1 cellular context compared by ENCODE assay signal in the genomic region with DNA sequence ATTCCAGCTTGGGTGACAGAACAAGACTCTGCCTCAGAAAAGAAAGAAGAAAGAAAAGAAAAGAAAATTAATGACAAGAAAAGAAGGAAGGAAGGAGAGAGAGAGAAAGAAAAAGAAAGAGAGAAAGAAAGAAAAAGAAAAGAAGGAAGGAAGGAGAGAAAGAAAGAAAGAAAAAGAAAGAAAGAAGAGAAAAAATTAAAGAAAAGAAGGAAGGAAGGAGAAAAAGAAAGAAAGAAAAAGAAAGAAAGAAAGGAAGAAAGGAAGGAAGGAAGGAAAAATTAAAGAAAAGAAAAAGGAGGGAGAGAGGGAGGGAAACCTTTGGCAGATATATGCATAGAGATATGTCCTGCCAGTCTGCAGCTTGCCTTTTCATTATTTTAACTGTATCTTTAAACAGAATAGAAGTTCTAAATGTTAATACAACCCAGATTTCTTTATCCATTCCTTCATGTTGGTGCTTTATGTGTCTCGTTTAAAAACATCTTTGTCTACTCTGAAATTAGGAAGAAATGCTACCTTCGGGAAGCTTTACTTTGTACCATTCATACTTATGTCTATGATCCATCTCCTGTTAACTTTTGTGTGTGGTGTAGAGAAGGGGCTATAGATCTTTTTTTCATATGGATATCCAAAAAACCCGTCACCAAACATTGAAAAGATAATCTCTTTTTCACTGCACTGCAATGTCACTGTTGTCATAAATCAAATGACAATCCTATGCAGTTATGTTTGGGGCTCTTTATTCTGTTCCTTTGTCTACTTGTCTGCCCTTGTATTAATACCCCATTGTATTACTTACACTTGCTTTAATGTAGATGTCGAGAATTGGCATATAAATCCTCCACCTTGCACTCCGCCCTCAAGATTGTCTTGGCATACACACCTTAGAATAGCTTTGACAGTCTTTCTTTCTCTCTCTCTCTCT.
TF ChIP-seq lines count a peak whose summit lies in the region.

No MANE protein-coding gene starts in this region.

TF ChIP-seq in K562, 482 proteins besides CTCF, POLR2A, EP300 and RAD21:
- TF ChIP-seq HLTF (IDR thresholded peaks at IDR 0.05) (peak; percentile 28; the same call in 1 of the 2 replicates), HEY1 (CRISPR knock-in tag; IDR thresholded peaks at IDR 0.05; ENCODE audit: borderline replicate concordance) (no peak), MEIS2 (IDR thresholded peaks at IDR 0.05; ENCODE audit: partially characterized antibody) (peak; percentile 77), U2AF1 (optimal IDR thresholded peaks at IDR 0.05; ENCODE audit: low read depth, low read length) (peak; percentile 60), PML (IDR thresholded peaks at IDR 0.05; ENCODE audit: low read length) (no peak)
- TF ChIP-seq, protein P1, sequence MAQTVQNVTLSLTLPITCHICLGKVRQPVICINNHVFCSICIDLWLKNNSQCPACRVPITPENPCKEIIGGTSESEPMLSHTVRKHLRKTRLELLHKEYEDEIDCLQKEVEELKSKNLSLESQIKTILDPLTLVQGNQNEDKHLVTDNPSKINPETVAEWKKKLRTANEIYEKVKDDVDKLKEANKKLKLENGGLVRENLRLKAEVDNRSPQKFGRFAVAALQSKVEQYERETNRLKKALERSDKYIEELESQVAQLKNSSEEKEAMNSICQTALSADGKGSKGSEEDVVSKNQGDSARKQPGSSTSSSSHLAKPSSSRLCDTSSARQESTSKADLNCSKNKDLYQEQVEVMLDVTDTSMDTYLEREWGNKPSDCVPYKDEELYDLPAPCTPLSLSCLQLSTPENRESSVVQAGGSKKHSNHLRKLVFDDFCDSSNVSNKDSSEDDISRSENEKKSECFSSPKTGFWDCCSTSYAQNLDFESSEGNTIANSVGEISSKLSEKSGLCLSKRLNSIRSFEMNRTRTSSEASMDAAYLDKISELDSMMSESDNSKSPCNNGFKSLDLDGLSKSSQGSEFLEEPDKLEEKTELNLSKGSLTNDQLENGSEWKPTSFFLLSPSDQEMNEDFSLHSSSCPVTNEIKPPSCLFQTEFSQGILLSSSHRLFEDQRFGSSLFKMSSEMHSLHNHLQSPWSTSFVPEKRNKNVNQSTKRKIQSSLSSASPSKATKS (CRISPR knock-in tag; IDR thresholded peaks at IDR 0.05): no peak
- TF ChIP-seq, protein P2, sequence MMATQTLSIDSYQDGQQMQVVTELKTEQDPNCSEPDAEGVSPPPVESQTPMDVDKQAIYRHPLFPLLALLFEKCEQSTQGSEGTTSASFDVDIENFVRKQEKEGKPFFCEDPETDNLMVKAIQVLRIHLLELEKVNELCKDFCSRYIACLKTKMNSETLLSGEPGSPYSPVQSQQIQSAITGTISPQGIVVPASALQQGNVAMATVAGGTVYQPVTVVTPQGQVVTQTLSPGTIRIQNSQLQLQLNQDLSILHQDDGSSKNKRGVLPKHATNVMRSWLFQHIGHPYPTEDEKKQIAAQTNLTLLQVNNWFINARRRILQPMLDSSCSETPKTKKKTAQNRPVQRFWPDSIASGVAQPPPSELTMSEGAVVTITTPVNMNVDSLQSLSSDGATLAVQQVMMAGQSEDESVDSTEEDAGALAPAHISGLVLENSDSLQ (IDR thresholded peaks at IDR 0.05): peak; percentile 76
- TF ChIP-seq, protein P3, sequence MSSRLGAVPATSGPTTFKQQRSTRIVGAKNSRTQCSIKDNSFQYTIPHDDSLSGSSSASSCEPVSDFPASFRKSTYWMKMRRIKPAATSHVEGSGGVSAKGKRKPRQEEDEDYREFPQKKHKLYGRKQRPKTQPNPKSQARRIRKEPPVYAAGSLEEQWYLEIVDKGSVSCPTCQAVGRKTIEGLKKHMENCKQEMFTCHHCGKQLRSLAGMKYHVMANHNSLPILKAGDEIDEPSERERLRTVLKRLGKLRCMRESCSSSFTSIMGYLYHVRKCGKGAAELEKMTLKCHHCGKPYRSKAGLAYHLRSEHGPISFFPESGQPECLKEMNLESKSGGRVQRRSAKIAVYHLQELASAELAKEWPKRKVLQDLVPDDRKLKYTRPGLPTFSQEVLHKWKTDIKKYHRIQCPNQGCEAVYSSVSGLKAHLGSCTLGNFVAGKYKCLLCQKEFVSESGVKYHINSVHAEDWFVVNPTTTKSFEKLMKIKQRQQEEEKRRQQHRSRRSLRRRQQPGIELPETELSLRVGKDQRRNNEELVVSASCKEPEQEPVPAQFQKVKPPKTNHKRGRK (tag; IDR thresholded peaks at IDR 0.05): peak; percentile 98
- TF ChIP-seq, protein P4, sequence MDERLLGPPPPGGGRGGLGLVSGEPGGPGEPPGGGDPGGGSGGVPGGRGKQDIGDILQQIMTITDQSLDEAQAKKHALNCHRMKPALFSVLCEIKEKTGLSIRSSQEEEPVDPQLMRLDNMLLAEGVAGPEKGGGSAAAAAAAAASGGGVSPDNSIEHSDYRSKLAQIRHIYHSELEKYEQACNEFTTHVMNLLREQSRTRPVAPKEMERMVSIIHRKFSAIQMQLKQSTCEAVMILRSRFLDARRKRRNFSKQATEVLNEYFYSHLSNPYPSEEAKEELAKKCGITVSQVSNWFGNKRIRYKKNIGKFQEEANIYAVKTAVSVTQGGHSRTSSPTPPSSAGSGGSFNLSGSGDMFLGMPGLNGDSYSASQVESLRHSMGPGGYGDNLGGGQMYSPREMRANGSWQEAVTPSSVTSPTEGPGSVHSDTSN (CRISPR knock-in tag; IDR thresholded peaks at IDR 0.05; ENCODE audit: low read depth): no peak
- TF ChIP-seq, protein P4 (tag; conservative IDR thresholded peaks at IDR 0.05; ENCODE audit: low read depth): peak; percentile 87
- TF ChIP-seq, protein P5, sequence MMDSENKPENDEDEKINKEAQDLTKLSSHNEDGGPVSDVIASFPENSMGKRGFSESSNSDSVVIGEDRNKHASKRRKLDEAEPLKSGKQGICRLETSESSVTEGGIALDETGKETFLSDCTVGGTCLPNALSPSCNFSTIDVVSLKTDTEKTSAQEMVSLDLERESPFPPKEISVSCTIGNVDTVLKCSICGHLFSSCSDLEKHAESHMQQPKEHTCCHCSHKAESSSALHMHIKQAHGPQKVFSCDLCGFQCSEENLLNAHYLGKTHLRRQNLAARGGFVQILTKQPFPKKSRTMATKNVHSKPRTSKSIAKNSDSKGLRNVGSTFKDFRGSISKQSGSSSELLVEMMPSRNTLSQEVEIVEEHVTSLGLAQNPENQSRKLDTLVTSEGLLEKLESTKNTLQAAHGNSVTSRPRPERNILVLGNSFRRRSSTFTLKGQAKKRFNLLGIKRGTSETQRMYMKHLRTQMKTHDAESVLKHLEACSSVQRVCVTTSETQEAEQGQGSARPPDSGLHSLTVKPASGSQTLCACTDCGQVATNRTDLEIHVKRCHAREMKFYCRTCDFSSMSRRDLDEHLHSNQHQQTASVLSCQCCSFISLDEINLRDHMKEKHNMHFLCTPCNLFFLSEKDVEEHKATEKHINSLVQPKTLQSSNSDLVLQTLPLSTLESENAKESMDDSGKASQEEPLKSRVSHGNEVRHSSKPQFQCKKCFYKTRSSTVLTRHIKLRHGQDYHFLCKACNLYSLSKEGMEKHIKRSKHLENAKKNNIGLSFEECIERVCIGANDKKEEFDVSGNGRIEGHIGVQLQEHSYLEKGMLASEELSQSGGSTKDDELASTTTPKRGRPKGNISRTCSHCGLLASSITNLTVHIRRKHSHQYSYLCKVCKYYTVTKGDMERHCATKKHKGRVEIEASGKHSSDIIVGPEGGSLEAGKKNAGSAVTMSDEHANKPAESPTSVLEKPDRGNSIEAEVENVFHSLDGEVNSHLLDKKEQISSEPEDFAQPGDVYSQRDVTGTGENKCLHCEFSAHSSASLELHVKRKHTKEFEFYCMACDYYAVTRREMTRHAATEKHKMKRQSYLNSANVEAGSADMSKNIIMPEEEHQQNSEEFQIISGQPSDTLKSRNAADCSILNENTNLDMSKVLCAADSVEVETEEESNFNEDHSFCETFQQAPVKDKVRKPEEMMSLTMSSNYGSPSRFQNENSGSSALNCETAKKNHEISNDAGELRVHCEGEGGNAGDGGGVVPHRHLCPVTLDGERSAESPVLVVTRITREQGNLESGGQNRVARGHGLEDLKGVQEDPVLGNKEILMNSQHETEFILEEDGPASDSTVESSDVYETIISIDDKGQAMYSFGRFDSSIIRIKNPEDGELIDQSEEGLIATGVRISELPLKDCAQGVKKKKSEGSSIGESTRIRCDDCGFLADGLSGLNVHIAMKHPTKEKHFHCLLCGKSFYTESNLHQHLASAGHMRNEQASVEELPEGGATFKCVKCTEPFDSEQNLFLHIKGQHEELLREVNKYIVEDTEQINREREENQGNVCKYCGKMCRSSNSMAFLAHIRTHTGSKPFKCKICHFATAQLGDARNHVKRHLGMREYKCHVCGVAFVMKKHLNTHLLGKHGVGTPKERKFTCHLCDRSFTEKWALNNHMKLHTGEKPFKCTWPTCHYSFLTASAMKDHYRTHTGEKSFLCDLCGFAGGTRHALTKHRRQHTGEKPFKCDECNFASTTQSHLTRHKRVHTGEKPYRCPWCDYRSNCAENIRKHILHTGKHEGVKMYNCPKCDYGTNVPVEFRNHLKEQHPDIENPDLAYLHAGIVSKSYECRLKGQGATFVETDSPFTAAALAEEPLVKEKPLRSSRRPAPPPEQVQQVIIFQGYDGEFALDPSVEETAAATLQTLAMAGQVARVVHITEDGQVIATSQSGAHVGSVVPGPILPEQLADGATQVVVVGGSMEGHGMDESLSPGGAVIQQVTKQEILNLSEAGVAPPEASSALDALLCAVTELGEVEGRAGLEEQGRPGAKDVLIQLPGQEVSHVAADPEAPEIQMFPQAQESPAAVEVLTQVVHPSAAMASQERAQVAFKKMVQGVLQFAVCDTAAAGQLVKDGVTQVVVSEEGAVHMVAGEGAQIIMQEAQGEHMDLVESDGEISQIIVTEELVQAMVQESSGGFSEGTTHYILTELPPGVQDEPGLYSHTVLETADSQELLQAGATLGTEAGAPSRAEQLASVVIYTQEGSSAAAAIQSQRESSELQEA (IDR thresholded peaks at IDR 0.05; ENCODE audit: low read depth): 0 out of 2 replicates have a peak, but pooled peaks have one; percentile 22
